In genomic region chr17:49210158-49211029, GRCh38 we compare ENCODE assay signal across 8 cellular contexts. TPM values are rescaled to one million over a fixed set of nuclear protein-coding genes. Genes with fewer than 3 reads are reported as not detected.
DNase-seq lines count a peak whose midpoint lies in the region; ATAC-seq and TF ChIP-seq lines count a peak whose summit lies in the region.

Gene ABI3, plus strand, starts transcription at chr17:49210707. Its CDS starts 18 bp downstream, at chr17:49210725.
Gene GNGT2, minus strand, starts transcription at chr17:49210574. Its CDS starts 3,152 bp downstream, at chr17:49207422.

- H3K27me3 ChIP-seq in layer of hippocampus (ENCODE audit: control insufficient read depth, insufficient read depth, low read length) = no peaks in the 10 kb centered on the region

- BruUV-seq in OCI-LY7 (replicated peaks; lab: Mats Ljungman, UMichigan) = no TSS peak

- no peak for TF ChIP-seq CTCF in OCI-LY7 (conservative IDR thresholded peaks at IDR 0.05; ENCODE audit: low read length)

- intact Hi-C loops in OCI-LY7 (cut with micrococcal nuclease; ENCODE audit: unreplicated experiment) = loop anchor here (1.0 to 10.0 kb wide), 3 partner anchors 18 to 534 kb away; partner anchors contain the start of gene SPOP

- peaks cover 13% of the 10 kb centered on the region; the same call in 1 of the 2 replicates for H3K36me3 ChIP-seq in OCI-LY7 (ENCODE audit: insufficient read depth, low read length)

- H2AFZ ChIP-seq in OCI-LY7 (ENCODE audit: low read length) = peak within 1 kb of the TSS; percentile 33; the same call in 1 of the 2 replicates

- peaks cover 53% of the 10 kb centered on the region for H3K79me2 ChIP-seq in OCI-LY7 (ENCODE audit: insufficient read depth, low read depth, low read length)

- CTCF ChIA-PET in OCI-LY7 (lab: Charles Lee; ENCODE audit: unreplicated experiment) = interaction anchor here (0.6 kb wide), 1 partner anchor 34 kb away, joined by 14 read pairs; no protein-coding TSS in a partner anchor

- POLR2A ChIA-PET in OCI-LY7 (lab: Charles Lee) = interaction anchor here (0.7 to 6.5 kb wide), 4 partner anchors 10 to 149 kb away, joined by 3 to 45 read pairs (median 3); no protein-coding TSS in a partner anchor

- H3K9me3 Mint-ChIP-seq in activated naive CD4-positive, alpha-beta T cell treated with anti-CD3 and anti-CD28 coated beads, Interleukin-2, amount 50 U/mL, for 72 hours = no peaks in the 10 kb centered on the region

- H3K27ac ChIP-seq in OCI-LY7 (ENCODE audit: low read depth, low read length, poor library complexity, severe bottlenecking) = peak within 1 kb of the TSS; percentile 92
- peak within 1 kb of the TSS; percentile 50 for H3K27ac ChIP-seq in layer of hippocampus (ENCODE audit: low read depth, low read length)

- no peaks in the 10 kb centered on the region for H3K9me2 ChIP-seq in OCI-LY7 (ENCODE audit: insufficient read depth, low read length)

- peak within 1 kb of the TSS; percentile 95 for H3K4me2 ChIP-seq in OCI-LY7 (ENCODE audit: low read length)

- H3K36me3 Mint-ChIP-seq in activated naive CD4-positive, alpha-beta T cell treated with anti-CD3 and anti-CD28 coated beads, Interleukin-2, amount 50 U/mL, for 72 hours = peaks cover 29 to 48% of the 10 kb centered on the region in 2 donors

- peaks cover 5% of the 10 kb centered on the region; the same call in 1 of the 2 replicates for H4K20me1 ChIP-seq in OCI-LY7 (ENCODE audit: insufficient read depth, low read length)

- peaks cover 52% of the 10 kb centered on the region for H3K4me1 ChIP-seq in OCI-LY7 (ENCODE audit: insufficient read depth, low read length, poor library complexity, severe bottlenecking)

- H3K9me3 ChIP-seq in OCI-LY7 (ENCODE audit: low read length) = no peaks in the 10 kb centered on the region

- ATAC-seq in GM18499 (IDR thresholded peaks at IDR 0.05; ENCODE audit: insufficient read depth, unreplicated experiment) (peak; percentile 42), HG02623 (IDR thresholded peaks at IDR 0.05; ENCODE audit: unreplicated experiment) (peak; percentile 76)
- ATAC-seq in activated naive CD4-positive, alpha-beta T cell treated with anti-CD3 and anti-CD28 coated beads, Interleukin-2, amount 50 U/mL, for 72 hours = peak; percentile 94

- peak within 1 kb of the TSS; percentile 82 for H3K4me3 ChIP-seq in OCI-LY7 (ENCODE audit: low read depth, low read length, poor library complexity, severe bottlenecking)

- H3K27ac Mint-ChIP-seq in activated naive CD4-positive, alpha-beta T cell treated with anti-CD3 and anti-CD28 coated beads, Interleukin-2, amount 50 U/mL, for 72 hours = peak within 1 kb of the TSS; percentile 95 to 98

- peak; percentile 94 for DNase-seq in OCI-LY7 (ENCODE audit: low spot score)
- DNase-seq in activated naive CD4-positive, alpha-beta T cell treated with anti-CD3 and anti-CD28 coated beads, Interleukin-2, amount 50 U/mL, for 72 hours (ENCODE audit: low spot score in 2 of 2) = peak; percentile 70 to 82
- DNase-seq in stimulated activated CD8-positive, alpha-beta memory T cell treated with anti-CD3 and anti-CD28 coated beads, Interleukin-2, amount 100 ng/mL, for 48 hours (ENCODE audit: low read depth in 2 of 2) = peak; percentile 48 to 49
- no peak for DNase-seq in occipital lobe (lab: John Stamatoyannopoulos, UW)
- DNase-seq in HT-29 (ENCODE audit: low spot score) = no peak

RNA-seq across cellular contexts. Expression of gene ABI3, which starts in this region (rescaled TPM):
- total RNA-seq in OCI-LY7 (2014; rRNA removed; shearing (Covaris generic)) = 16.8 and 24.0 TPM in 2 replicates
- total RNA-seq in OCI-LY7 (2022) (23.6 and 29.5 TPM in 2 replicates), occipital lobe (0.62 TPM)
- total RNA-seq in activated naive CD4-positive, alpha-beta T cell treated with anti-CD3 and anti-CD28 coated beads, Interleukin-2, amount 50 U/mL, for 72 hours = 10 to 100 TPM; 35.3 to 41.5 TPM
- not detected in 2 replicates for total RNA-seq in HT-29 (2014; rRNA removed; shearing (Covaris generic))

RNA-seq across cellular contexts. Expression of gene GNGT2, which starts in this region (rescaled TPM):
- 13.3 and 15.4 TPM in 2 replicates for total RNA-seq in OCI-LY7 (2014; rRNA removed; shearing (Covaris generic))
- total RNA-seq in OCI-LY7 (2022) = 32.6 and 33.4 TPM in 2 replicates
- 10 to 100 TPM; 37.5 to 40.2 TPM for total RNA-seq in activated naive CD4-positive, alpha-beta T cell treated with anti-CD3 and anti-CD28 coated beads, Interleukin-2, amount 50 U/mL, for 72 hours
- total RNA-seq in occipital lobe = 0.31 TPM
- not detected in 2 replicates for total RNA-seq in HT-29 (2014; rRNA removed; shearing (Covaris generic))

Comparison
In these comparisons a context has a peak if more than half of its experiments do, and no peak if none do; other contexts are left out.
1. RNA of gene ABI3 (total RNA-seq): 35.3 to 41.5 TPM in activated naive CD4-positive, alpha-beta T cell treated with anti-CD3 and anti-CD28 coated beads, Interleukin-2, amount 50 U/mL, for 72 hours and 16.8 to 29.5 TPM in OCI-LY7; 0.62 TPM in occipital lobe (single experiment) and not detected in HT-29; every median in the first group is over 10 times any median in the second.
2. RNA of gene GNGT2 (total RNA-seq): 37.5 to 40.2 TPM in activated naive CD4-positive, alpha-beta T cell treated with anti-CD3 and anti-CD28 coated beads, Interleukin-2, amount 50 U/mL, for 72 hours and 13.3 to 33.4 TPM in OCI-LY7; 0.31 TPM in occipital lobe (single experiment) and not detected in HT-29; every median in the first group is over 10 times any median in the second.
3. ATAC-seq: peak in every context shown above with its lines; median percentile 94 in activated naive CD4-positive, alpha-beta T cell treated with anti-CD3 and anti-CD28 coated beads, Interleukin-2, amount 50 U/mL, for 72 hours; 76 in HG02623; 42 in GM18499.
4. DNase-seq: peak in OCI-LY7 (single experiment), activated naive CD4-positive, alpha-beta T cell treated with anti-CD3 and anti-CD28 coated beads, Interleukin-2, amount 50 U/mL, for 72 hours (2 of 2) and stimulated activated CD8-positive, alpha-beta memory T cell treated with anti-CD3 and anti-CD28 coated beads, Interleukin-2, amount 100 ng/mL, for 48 hours (2 of 2); none in occipital lobe (single experiment) and HT-29 (single experiment).